ENCODE assay signal across 1 cellular context in the genomic region with DNA sequence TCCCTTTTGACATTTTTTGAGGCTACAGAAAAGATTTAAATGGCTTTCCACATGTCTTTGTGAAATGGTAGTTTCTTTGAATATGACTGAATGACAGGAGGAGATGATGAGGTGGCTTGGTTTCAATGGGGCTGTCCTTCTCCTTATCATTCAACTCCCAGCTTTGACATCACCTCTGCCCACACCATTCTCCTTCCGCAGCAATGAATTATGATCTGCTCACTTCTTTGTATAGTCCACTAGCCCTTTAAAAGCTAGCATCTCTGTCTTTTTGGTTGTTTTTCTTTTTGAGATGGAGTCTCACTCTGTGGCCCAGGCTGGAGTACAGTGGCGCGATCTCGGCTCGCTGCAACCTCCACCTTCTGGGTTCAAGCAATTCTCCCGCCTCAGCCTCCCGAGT.
A peak's percentile ranks its signal among the peaks of the same experiment; 100 is the strongest.
TF ChIP-seq lines count a peak whose summit lies in the region.

No MANE protein-coding gene starts in this region.

TF ChIP-seq in K562, 482 proteins besides CTCF, POLR2A, EP300 and RAD21 (continued from another document and continues in another):
- TF ChIP-seq, protein P1, sequence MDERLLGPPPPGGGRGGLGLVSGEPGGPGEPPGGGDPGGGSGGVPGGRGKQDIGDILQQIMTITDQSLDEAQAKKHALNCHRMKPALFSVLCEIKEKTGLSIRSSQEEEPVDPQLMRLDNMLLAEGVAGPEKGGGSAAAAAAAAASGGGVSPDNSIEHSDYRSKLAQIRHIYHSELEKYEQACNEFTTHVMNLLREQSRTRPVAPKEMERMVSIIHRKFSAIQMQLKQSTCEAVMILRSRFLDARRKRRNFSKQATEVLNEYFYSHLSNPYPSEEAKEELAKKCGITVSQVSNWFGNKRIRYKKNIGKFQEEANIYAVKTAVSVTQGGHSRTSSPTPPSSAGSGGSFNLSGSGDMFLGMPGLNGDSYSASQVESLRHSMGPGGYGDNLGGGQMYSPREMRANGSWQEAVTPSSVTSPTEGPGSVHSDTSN (CRISPR knock-in tag; IDR thresholded peaks at IDR 0.05; ENCODE audit: low read depth) = no peak
- TF ChIP-seq, protein P1 (tag; conservative IDR thresholded peaks at IDR 0.05; ENCODE audit: low read depth) = peak; percentile 74
- TF ChIP-seq ZZZ3 (IDR thresholded peaks at IDR 0.05) (no peak), RBM17 (IDR thresholded peaks at IDR 0.05; ENCODE audit: borderline replicate concordance, low read depth, low read length) (no peak), PHB (CRISPR knock-in tag; IDR thresholded peaks at IDR 0.05) (no peak), CBFA2T3 (IDR thresholded peaks at IDR 0.05) (peak; percentile 77), MIER1 (IDR thresholded peaks at IDR 0.05; ENCODE audit: low read depth) (no peak), POU5F1 (IDR thresholded peaks at IDR 0.05; ENCODE audit: borderline replicate concordance, low read depth, low read length, partially characterized antibody) (no peak), MAZ (CRISPR knock-in tag; conservative IDR thresholded peaks at IDR 0.05 in 1 of 2, IDR thresholded peaks at IDR 0.05 in 1 of 2) (no peak), KDM1A (IDR thresholded peaks at IDR 0.05) (peak in 1 of 2 experiments; percentile 18; a peak in 1 of 4 replicates), ETV1 (tag; conservative IDR thresholded peaks at IDR 0.05; ENCODE audit: low read depth) (peak; percentile 63), GATA2 (CRISPR knock-in tag; IDR thresholded peaks at IDR 0.05) (0 out of 2 replicates have a peak, but pooled peaks have one; percentile 21), ZNF507 (tag; conservative IDR thresholded peaks at IDR 0.05) (no peak), TFE3 (CRISPR knock-in tag; IDR thresholded peaks at IDR 0.05) (no peak), FOXK1 (CRISPR knock-in tag; IDR thresholded peaks at IDR 0.05; ENCODE audit: borderline replicate concordance) (no peak), ZNF184 (CRISPR knock-in tag; IDR thresholded peaks at IDR 0.05) (no peak), TCFL5 (CRISPR knock-in tag; conservative IDR thresholded peaks at IDR 0.05) (no peak), HNRNPK (IDR thresholded peaks at IDR 0.05; ENCODE audit: low read depth, low read length, poor library complexity, severe bottlenecking) (no peak), ZNF699 (CRISPR knock-in tag; IDR thresholded peaks at IDR 0.05; ENCODE audit: insufficient replicate concordance) (no peak), EGR1 (conservative IDR thresholded peaks at IDR 0.05) (peak; percentile 54), SNIP1 (IDR thresholded peaks at IDR 0.05; ENCODE audit: low read depth) (no peak), RCOR1 (IDR thresholded peaks at IDR 0.05; ENCODE audit: borderline replicate concordance in 1 of 2, low read depth in 2 of 2, low read length in 2 of 2) (peak in 1 of 2 experiments; percentile 47; a peak in 1 of 4 replicates), IRF2 (CRISPR knock-in tag; IDR thresholded peaks at IDR 0.05) (no peak), ARID1B (IDR thresholded peaks at IDR 0.05) (peak; percentile 82), ZNF561 (CRISPR knock-in tag; conservative IDR thresholded peaks at IDR 0.05) (no peak), TAF9B (IDR thresholded peaks at IDR 0.05; ENCODE audit: partially characterized antibody) (peak; percentile 18), JUNB (CRISPR knock-in tag; conservative IDR thresholded peaks at IDR 0.05) (no peak), NR1H2 (CRISPR knock-in tag; IDR thresholded peaks at IDR 0.05) (no peak), TEAD4 (IDR thresholded peaks at IDR 0.05; ENCODE audit: low read length) (peak; percentile 57), TEAD4 (CRISPR knock-in tag; IDR thresholded peaks at IDR 0.05; ENCODE audit: borderline replicate concordance) (no peak), ZFP91 (CRISPR knock-in tag; IDR thresholded peaks at IDR 0.05) (0 out of 2 replicates have a peak, but pooled peaks have one; percentile 51), SIRT6 (IDR thresholded peaks at IDR 0.05; ENCODE audit: low read depth, low read length) (no peak), SMARCA4 (IDR thresholded peaks at IDR 0.05) (peak; percentile 56; the same call in 1 of the 2 replicates), ARNT (IDR thresholded peaks at IDR 0.05) (no peak), NFATC3 (IDR thresholded peaks at IDR 0.05) (no peak), KLF13 (tag; IDR thresholded peaks at IDR 0.05; ENCODE audit: borderline replicate concordance, low read depth) (no peak), DPF2 (IDR thresholded peaks at IDR 0.05) (peak; percentile 73), CBFA2T2 (conservative IDR thresholded peaks at IDR 0.05) (peak; percentile 45), RBM14 (IDR thresholded peaks at IDR 0.05; ENCODE audit: borderline replicate concordance, insufficient read depth, low read depth, low read length) (no peak), CCAR2 (IDR thresholded peaks at IDR 0.05; ENCODE audit: low read depth, low read length) (no peak), ESRRB (CRISPR knock-in tag; IDR thresholded peaks at IDR 0.05; ENCODE audit: borderline replicate concordance) (no peak), RHOXF2B (CRISPR knock-in tag; conservative IDR thresholded peaks at IDR 0.05) (no peak), ZNF24 (IDR thresholded peaks at IDR 0.05) (no peak), POLR3G (IDR thresholded peaks at IDR 0.05; ENCODE audit: extremely low read depth, insufficient read length, insufficient replicate concordance) (no peak), NR2C2 (CRISPR knock-in tag; IDR thresholded peaks at IDR 0.05) (no peak), NR2C2 (tag; IDR thresholded peaks at IDR 0.05) (no peak), SMAD4 (CRISPR knock-in tag; conservative IDR thresholded peaks at IDR 0.05) (no peak), ARID3B (CRISPR knock-in tag; IDR thresholded peaks at IDR 0.05; ENCODE audit: borderline replicate concordance) (no peak), SMARCE1 (IDR thresholded peaks at IDR 0.05) (0 out of 2 replicates have a peak, but pooled peaks have one; percentile 23), NFIC (IDR thresholded peaks at IDR 0.05) (peak; percentile 47), BDP1 (IDR thresholded peaks at IDR 0.05; ENCODE audit: insufficient read depth, insufficient read length) (no peak), ARHGAP35 (IDR thresholded peaks at IDR 0.05; ENCODE audit: partially characterized antibody) (no peak), KDM2B (CRISPR knock-in tag; IDR thresholded peaks at IDR 0.05) (no peak), MXD1 (CRISPR knock-in tag; IDR thresholded peaks at IDR 0.05; ENCODE audit: borderline replicate concordance, poor library complexity, severe bottlenecking) (no peak), SMAD2 (IDR thresholded peaks at IDR 0.05; ENCODE audit: low read depth, low read length) (no peak), CBX1 (IDR thresholded peaks at IDR 0.05; ENCODE audit: low read depth) (no peak), RAD51 (IDR thresholded peaks at IDR 0.05; ENCODE audit: borderline replicate concordance, low read depth) (no peak), TAL1 (IDR thresholded peaks at IDR 0.05) (peak; percentile 52), TCF3 (CRISPR knock-in tag; IDR thresholded peaks at IDR 0.05) (peak; percentile 78), CREBBP (IDR thresholded peaks at IDR 0.05; ENCODE audit: low read depth, low read length) (no peak), CEBPG (CRISPR knock-in tag; IDR thresholded peaks at IDR 0.05) (no peak), CEBPG (tag; conservative IDR thresholded peaks at IDR 0.05 in 1 of 2, IDR thresholded peaks at IDR 0.05 in 1 of 2) (no peak)
- TF ChIP-seq, protein P2, sequence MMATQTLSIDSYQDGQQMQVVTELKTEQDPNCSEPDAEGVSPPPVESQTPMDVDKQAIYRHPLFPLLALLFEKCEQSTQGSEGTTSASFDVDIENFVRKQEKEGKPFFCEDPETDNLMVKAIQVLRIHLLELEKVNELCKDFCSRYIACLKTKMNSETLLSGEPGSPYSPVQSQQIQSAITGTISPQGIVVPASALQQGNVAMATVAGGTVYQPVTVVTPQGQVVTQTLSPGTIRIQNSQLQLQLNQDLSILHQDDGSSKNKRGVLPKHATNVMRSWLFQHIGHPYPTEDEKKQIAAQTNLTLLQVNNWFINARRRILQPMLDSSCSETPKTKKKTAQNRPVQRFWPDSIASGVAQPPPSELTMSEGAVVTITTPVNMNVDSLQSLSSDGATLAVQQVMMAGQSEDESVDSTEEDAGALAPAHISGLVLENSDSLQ (IDR thresholded peaks at IDR 0.05) = peak; percentile 90
- TF ChIP-seq, protein P3, sequence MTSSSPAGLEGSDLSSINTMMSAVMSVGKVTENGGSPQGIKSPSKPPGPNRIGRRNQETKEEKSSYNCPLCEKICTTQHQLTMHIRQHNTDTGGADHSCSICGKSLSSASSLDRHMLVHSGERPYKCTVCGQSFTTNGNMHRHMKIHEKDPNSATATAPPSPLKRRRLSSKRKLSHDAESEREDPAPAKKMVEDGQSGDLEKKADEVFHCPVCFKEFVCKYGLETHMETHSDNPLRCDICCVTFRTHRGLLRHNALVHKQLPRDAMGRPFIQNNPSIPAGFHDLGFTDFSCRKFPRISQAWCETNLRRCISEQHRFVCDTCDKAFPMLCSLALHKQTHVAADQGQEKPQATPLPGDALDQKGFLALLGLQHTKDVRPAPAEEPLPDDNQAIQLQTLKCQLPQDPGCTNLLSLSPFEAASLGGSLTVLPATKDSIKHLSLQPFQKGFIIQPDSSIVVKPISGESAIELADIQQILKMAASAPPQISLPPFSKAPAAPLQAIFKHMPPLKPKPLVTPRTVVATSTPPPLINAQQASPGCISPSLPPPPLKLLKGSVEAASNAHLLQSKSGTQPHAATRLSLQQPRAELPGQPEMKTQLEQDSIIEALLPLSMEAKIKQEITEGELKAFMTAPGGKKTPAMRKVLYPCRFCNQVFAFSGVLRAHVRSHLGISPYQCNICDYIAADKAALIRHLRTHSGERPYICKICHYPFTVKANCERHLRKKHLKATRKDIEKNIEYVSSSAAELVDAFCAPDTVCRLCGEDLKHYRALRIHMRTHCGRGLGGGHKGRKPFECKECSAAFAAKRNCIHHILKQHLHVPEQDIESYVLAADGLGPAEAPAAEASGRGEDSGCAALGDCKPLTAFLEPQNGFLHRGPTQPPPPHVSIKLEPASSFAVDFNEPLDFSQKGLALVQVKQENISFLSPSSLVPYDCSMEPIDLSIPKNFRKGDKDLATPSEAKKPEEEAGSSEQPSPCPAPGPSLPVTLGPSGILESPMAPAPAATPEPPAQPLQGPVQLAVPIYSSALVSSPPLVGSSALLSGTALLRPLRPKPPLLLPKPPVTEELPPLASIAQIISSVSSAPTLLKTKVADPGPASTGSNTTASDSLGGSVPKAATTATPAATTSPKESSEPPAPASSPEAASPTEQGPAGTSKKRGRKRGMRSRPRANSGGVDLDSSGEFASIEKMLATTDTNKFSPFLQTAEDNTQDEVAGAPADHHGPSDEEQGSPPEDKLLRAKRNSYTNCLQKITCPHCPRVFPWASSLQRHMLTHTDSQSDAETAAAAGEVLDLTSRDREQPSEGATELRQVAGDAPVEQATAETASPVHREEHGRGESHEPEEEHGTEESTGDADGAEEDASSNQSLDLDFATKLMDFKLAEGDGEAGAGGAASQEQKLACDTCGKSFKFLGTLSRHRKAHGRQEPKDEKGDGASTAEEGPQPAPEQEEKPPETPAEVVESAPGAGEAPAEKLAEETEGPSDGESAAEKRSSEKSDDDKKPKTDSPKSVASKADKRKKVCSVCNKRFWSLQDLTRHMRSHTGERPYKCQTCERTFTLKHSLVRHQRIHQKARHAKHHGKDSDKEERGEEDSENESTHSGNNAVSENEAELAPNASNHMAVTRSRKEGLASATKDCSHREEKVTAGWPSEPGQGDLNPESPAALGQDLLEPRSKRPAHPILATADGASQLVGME (CRISPR knock-in tag; IDR thresholded peaks at IDR 0.05) = no peak
